In the genomic region with DNA sequence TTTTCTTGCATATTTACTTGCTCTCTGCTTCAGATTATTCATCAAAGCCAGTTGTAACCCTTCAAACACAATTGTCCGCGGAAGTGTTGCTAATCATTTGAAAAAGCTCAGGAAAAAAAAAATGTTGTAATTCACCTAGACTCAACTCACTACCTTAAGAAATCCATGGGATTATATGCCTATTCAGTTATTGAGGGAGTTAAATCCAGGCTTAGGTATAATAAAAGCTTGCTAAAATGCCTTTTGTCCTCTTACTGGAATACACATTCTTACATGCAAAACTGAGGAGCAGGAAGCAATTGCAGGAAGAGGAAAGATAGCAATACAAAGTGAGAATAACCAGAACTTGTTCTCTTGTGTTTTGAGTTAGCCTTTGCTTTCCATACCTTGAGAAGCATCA, we compare ENCODE assay signal across 33 cellular contexts.
"Had no signal": no experiment of that assay in that cellular context is flagged by ENCODE, and none has a peak within 500 bp of the region (broad histone marks: within the 10 kb centered on the region; RNA-seq: fewer than 3 reads in every experiment).

No MANE protein-coding gene starts in this region.

- H3K9me3 ChIP-seq: adrenal gland, breast epithelium, MG63, Peyer's patch, SJSA1 had no signal

- H3K4me3 ChIP-seq: adrenal gland, breast epithelium, MG63, Peyer's patch, SJSA1 had no signal

- H3K36me3 Mint-ChIP-seq: activated naive CD4-positive, alpha-beta T cell treated with anti-CD3 and anti-CD28 coated beads, Interleukin-2, amount 10 ng/mL, durations not matched to agents 7 days and 5 days; activated naive CD8-positive, alpha-beta T cell treated with anti-CD3 and anti-CD28 coated beads, Interleukin-2, amount 10 ng/mL, durations not matched to agents 7 days and 5 days had no signal

- DNase-seq: activated CD4-positive, alpha-beta memory T cell treated with anti-CD3 and anti-CD28 coated beads, Interleukin-2, amount 10 ng/mL, durations not matched to agents 7 days and 5 days; activated CD4-positive, alpha-beta T cell treated with anti-CD3 and anti-CD28 coated beads for 36 hours; activated CD4-positive, alpha-beta T cell treated with anti-CD3 and anti-CD28 coated beads, Interleukin-2, amount 50 U/mL, for 1 hour; activated CD4-positive, CD25-positive, alpha-beta regulatory T cell; activated CD8-positive, alpha-beta memory T cell treated with anti-CD3 and anti-CD28 coated beads, Interleukin-2, amount 50 U/mL, for 4 hours; activated gamma-delta T cell treated with Interleukin-2 at 50 U/mL for 16 hours; activated naive CD4-positive, alpha-beta T cell treated with anti-CD3 and anti-CD28 coated beads, Interleukin-2, amount 10 ng/mL, durations not matched to agents 7 days and 5 days; activated naive CD8-positive, alpha-beta T cell treated with anti-CD3 and anti-CD28 coated beads, Interleukin-2, amount 10 ng/mL, durations not matched to agents 7 days and 5 days; activated T-cell treated with anti-CD3 and anti-CD28 coated beads, Interleukin-2, amount 50 U/mL, for 72 hours; adrenal gland; anterior cingulate cortex; caudate nucleus; MG63; MV-4-11; NCI-H1092 treated with DMSO at 0.1 percent for 48 hours; NCI-H1417 treated with DMSO at 0.1 percent for 48 hours; NCI-H1694; NCI-H2029; NCI-H2107; NCI-H2171 treated with DMSO at 0.1 percent for 48 hours; NCI-H226; NCI-H526 treated with DMSO at 0.1 percent for 48 hours; NCI-H82; NK-92 treated with Interleukin-12 subunit alpha and Interleukin-12 subunit beta, amount 100 ng/mL, for 24 hours; OCI-M1; Peyer's patch; Right ventricle myocardium superior had no signal

- H3K36me3 ChIP-seq: adrenal gland, breast epithelium, MG63, Peyer's patch, SJSA1 had no signal

- H3K4me2 ChIP-seq: KMS-11 had no signal

- H3K27ac ChIP-seq: adrenal gland, breast epithelium, KMS-11, Peyer's patch, RWPE1, SJSA1 had no signal

- H3K9ac ChIP-seq: KMS-11 had no signal

- H3K27ac Mint-ChIP-seq: activated CD4-positive, alpha-beta memory T cell treated with anti-CD3 and anti-CD28 coated beads, Interleukin-2, amount 10 ng/mL, durations not matched to agents 7 days and 5 days; activated CD4-positive, alpha-beta T cell treated with anti-CD3 and anti-CD28 coated beads for 36 hours; activated naive CD4-positive, alpha-beta T cell treated with anti-CD3 and anti-CD28 coated beads, Interleukin-2, amount 10 ng/mL, durations not matched to agents 7 days and 5 days; activated naive CD8-positive, alpha-beta T cell treated with anti-CD3 and anti-CD28 coated beads, Interleukin-2, amount 10 ng/mL, durations not matched to agents 7 days and 5 days; activated T-cell treated with anti-CD3 and anti-CD28 coated beads, Interleukin-2, amount 50 U/mL, for 72 hours; activated T-helper 2 cell treated with anti-CD3 and anti-CD28 coated beads, Interferon-gamma antibody, Interleukin-2, Interleukin-4, amounts not matched to agents 10 μg/mL and 5 μg/mL and 100 μg/mL, durations not matched to agents 14 hours and 24 hours and 36 hours; T-helper 1 cell treated with Interleukin-12 subunit alpha and Interleukin-12 subunit beta and Interleukin-4 antibody, amounts not matched to agents 30 μg/mL and 1 μg/mL, for 36 hours had no signal

- H3K9me3 Mint-ChIP-seq: activated CD4-positive, alpha-beta memory T cell treated with anti-CD3 and anti-CD28 coated beads, Interleukin-2, amount 10 ng/mL, durations not matched to agents 7 days and 5 days; activated naive CD4-positive, alpha-beta T cell treated with anti-CD3 and anti-CD28 coated beads, Interleukin-2, amount 10 ng/mL, durations not matched to agents 7 days and 5 days; activated naive CD8-positive, alpha-beta T cell treated with anti-CD3 and anti-CD28 coated beads, Interleukin-2, amount 10 ng/mL, durations not matched to agents 7 days and 5 days; activated T-cell treated with anti-CD3 and anti-CD28 coated beads, Interleukin-2, amount 50 U/mL, for 72 hours; activated T-helper 2 cell treated with anti-CD3 and anti-CD28 coated beads, Interferon-gamma antibody, Interleukin-2, Interleukin-4, amounts not matched to agents 10 μg/mL and 5 μg/mL and 100 μg/mL, durations not matched to agents 14 hours and 24 hours and 36 hours; T-helper 1 cell treated with Interleukin-12 subunit alpha and Interleukin-12 subunit beta and Interleukin-4 antibody, amounts not matched to agents 30 μg/mL and 1 μg/mL, for 36 hours had no signal

- H3K4me1 ChIP-seq: adrenal gland, breast epithelium, Peyer's patch, SJSA1 had no signal

- H3K4me1 Mint-ChIP-seq: activated CD4-positive, alpha-beta memory T cell treated with anti-CD3 and anti-CD28 coated beads, Interleukin-2, amount 10 ng/mL, durations not matched to agents 7 days and 5 days; activated CD4-positive, alpha-beta T cell treated with anti-CD3 and anti-CD28 coated beads for 36 hours; activated naive CD4-positive, alpha-beta T cell treated with anti-CD3 and anti-CD28 coated beads, Interleukin-2, amount 10 ng/mL, durations not matched to agents 7 days and 5 days had no signal

- H3K27me3 Mint-ChIP-seq: activated CD4-positive, alpha-beta T cell treated with anti-CD3 and anti-CD28 coated beads for 36 hours had no signal

- H3K4me3 Mint-ChIP-seq: activated CD4-positive, alpha-beta memory T cell treated with anti-CD3 and anti-CD28 coated beads, Interleukin-2, amount 10 ng/mL, durations not matched to agents 7 days and 5 days; activated CD4-positive, alpha-beta T cell treated with anti-CD3 and anti-CD28 coated beads for 36 hours; activated naive CD4-positive, alpha-beta T cell treated with anti-CD3 and anti-CD28 coated beads, Interleukin-2, amount 10 ng/mL, durations not matched to agents 7 days and 5 days; activated naive CD8-positive, alpha-beta T cell treated with anti-CD3 and anti-CD28 coated beads, Interleukin-2, amount 10 ng/mL, durations not matched to agents 7 days and 5 days; activated T-cell treated with anti-CD3 and anti-CD28 coated beads, Interleukin-2, amount 50 U/mL, for 72 hours; T-helper 1 cell treated with Interleukin-12 subunit alpha and Interleukin-12 subunit beta and Interleukin-4 antibody, amounts not matched to agents 30 μg/mL and 1 μg/mL, for 36 hours had no signal

- ATAC-seq: activated CD4-positive, alpha-beta T cell treated with anti-CD3 and anti-CD28 coated beads for 36 hours; activated T-cell treated with anti-CD3 and anti-CD28 coated beads, Interleukin-2, amount 50 U/mL, for 72 hours had no signal

- H3K27me3 ChIP-seq: adrenal gland, breast epithelium, MG63, Peyer's patch, SJSA1 had no signal
